ENCODE assay signal across 8 cellular contexts in the genomic region with DNA sequence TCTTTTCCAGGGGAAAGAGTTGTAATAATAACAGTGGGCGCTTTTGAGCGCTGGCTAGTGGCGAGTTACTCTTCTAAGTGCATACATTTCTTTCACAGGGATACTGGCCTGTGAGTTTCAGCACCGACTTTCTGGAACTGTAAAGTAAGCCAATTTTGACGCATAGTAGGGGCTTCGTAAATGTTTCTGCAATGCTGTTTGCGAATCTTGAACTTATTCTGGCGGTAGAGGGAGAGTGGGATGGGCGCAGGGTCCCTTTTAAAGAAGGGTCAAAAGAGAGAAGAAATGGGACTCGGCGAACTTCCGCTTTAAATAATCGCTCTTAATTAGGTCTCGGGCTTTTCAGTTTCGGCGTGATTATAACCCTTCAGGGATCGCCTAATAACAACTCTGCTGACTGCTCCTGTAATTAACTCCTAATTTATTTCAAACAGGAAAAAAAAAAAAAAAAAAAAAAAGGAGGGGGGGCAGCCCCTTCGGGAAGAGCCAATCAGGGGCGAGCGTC. TPM values are rescaled to one million over a fixed set of nuclear protein-coding genes. Genes with fewer than 3 reads are reported as not detected.
DNase-seq lines count a peak whose midpoint lies in the region; ATAC-seq and TF ChIP-seq lines count a peak whose summit lies in the region.

No MANE protein-coding gene starts in this region.

- H3K4me3 ChIP-seq in AG09309 (ENCODE audit: control insufficient read depth, low read depth, low read length) (peak overlapping the region; percentile 62), duodenal mucosa (ENCODE audit: low read depth in 1 of 2, low read length in 2 of 2) (peak overlapping the region; percentile 71)
- H3K4me3 ChIP-seq in naive thymus-derived CD4-positive, alpha-beta T cell (ENCODE audit: low read length), result no peak overlapping the region

- DNase-seq in AG09309 (ENCODE audit: low read depth) (no peak), NCI-H460 (ENCODE audit: extremely low read depth, low read depth) (peak; percentile 33), NCI-H345 (lab: John Stamatoyannopoulos, UW) (no peak), NCI-H1436 treated with DMSO at 0.1 percent for 48 hours (lab: John Stamatoyannopoulos, UW) (no peak), NCI-H2107 (lab: John Stamatoyannopoulos, UW) (no peak), GM10266 (ENCODE audit: extremely low spot score) (no peak)
- no peak for DNase-seq in naive thymus-derived CD4-positive, alpha-beta T cell

- peaks cover 0 to 12% (median 2%) of the 10 kb centered on the region in 5 donors for H3K36me3 Mint-ChIP-seq in naive thymus-derived CD4-positive, alpha-beta T cell

- H3K36me3 ChIP-seq in duodenal mucosa (ENCODE audit: control insufficient read depth in 1 of 2, insufficient read depth in 2 of 2, low read length in 2 of 2), result no peaks in the 10 kb centered on the region
- H3K36me3 ChIP-seq in naive thymus-derived CD4-positive, alpha-beta T cell (ENCODE audit: control insufficient read depth in 2 of 3, insufficient read depth in 3 of 3, low read length in 3 of 3), result no peaks in the 10 kb centered on the region

- intact Hi-C loops in naive thymus-derived CD4-positive, alpha-beta T cell (cut with micrococcal nuclease), result loop anchor here in 1 of 2 donors (5.0 kb wide), 1 partner anchor 1487 kb away; a partner anchor contains a TSS

- ATAC-seq in naive thymus-derived CD4-positive, alpha-beta T cell, result no peak

- TF ChIP-seq CTCF in AG09309 (IDR thresholded peaks at IDR 0.05; ENCODE audit: control insufficient read depth, insufficient read depth, low read depth, low read length, missing control alignments) (no peak), GM10266 (IDR thresholded peaks at IDR 0.05; ENCODE audit: control insufficient read depth, insufficient read depth, low read depth, missing control alignments) (no peak)

- H3K9ac ChIP-seq in duodenal mucosa (ENCODE audit: low read depth in 1 of 2, low read length in 2 of 2), result peak overlapping the region; percentile 21 to 45

- H3K27ac Mint-ChIP-seq in naive thymus-derived CD4-positive, alpha-beta T cell, result peak overlapping the region in 1 of 9 donors; percentile 79

- H3K9me3 Mint-ChIP-seq in naive thymus-derived CD4-positive, alpha-beta T cell, result peaks cover 0 to 14% (median 0%) of the 10 kb centered on the region in 11 donors

- no peak overlapping the region for H3K27ac ChIP-seq in duodenal mucosa (ENCODE audit: low read depth, low read length)
- no peak overlapping the region for H3K27ac ChIP-seq in naive thymus-derived CD4-positive, alpha-beta T cell (ENCODE audit: low read depth, low read length)

- peak overlapping the region; percentile 49 to 85 (median 71) for H3K4me3 Mint-ChIP-seq in naive thymus-derived CD4-positive, alpha-beta T cell

- POLR2A ChIA-PET in naive thymus-derived CD4-positive, alpha-beta T cell (lab: Charles Lee), result no interaction called here

- peaks cover 6 to 9% of the 10 kb centered on the region in 2 donors for H3K4me1 ChIP-seq in duodenal mucosa (ENCODE audit: control insufficient read depth in 1 of 2, insufficient read depth in 2 of 2, low read length in 2 of 2)
- H3K4me1 ChIP-seq in naive thymus-derived CD4-positive, alpha-beta T cell (ENCODE audit: control insufficient read depth in 2 of 2, insufficient read depth in 2 of 2, low read length in 2 of 2), result no peaks in the 10 kb centered on the region

- peaks cover 66 to 76% of the 10 kb centered on the region in 2 donors for H3K27me3 ChIP-seq in duodenal mucosa (ENCODE audit: control insufficient read depth in 1 of 2, insufficient read depth in 2 of 2, low read length in 2 of 2)
- peaks cover 0 to 27% of the 10 kb centered on the region in 2 donors for H3K27me3 ChIP-seq in naive thymus-derived CD4-positive, alpha-beta T cell (ENCODE audit: control insufficient read depth in 2 of 2, insufficient read depth in 2 of 2, low read length in 2 of 2)

- peaks cover 4 to 33% (median 16%) of the 10 kb centered on the region in 7 donors for H3K4me1 Mint-ChIP-seq in naive thymus-derived CD4-positive, alpha-beta T cell

- CTCF ChIA-PET in naive thymus-derived CD4-positive, alpha-beta T cell (lab: Charles Lee), result no interaction called here

- H3K9me3 ChIP-seq in duodenal mucosa (ENCODE audit: control insufficient read depth in 1 of 2, low read length in 2 of 2), result no peaks in the 10 kb centered on the region
- no peaks in the 10 kb centered on the region for H3K9me3 ChIP-seq in naive thymus-derived CD4-positive, alpha-beta T cell (ENCODE audit: control insufficient read depth in 2 of 3, low read length in 3 of 3)

- H3K27me3 Mint-ChIP-seq in naive thymus-derived CD4-positive, alpha-beta T cell, result peaks cover 81 to 90% (median 84%) of the 10 kb centered on the region in 5 donors

RNA-seq across cellular contexts. Expression of a gene that starts 0.4 kb away (rescaled TPM):
- 11.7 TPM in 2 replicates for total RNA-seq in NCI-H460 (2014; rRNA removed; shearing (Covaris generic))
- polyA plus RNA-seq in NCI-H460 (2014; cell fraction: nucleus; rRNA removed), result 12.1 and 21.4 TPM in 2 replicates
- not detected for total RNA-seq in naive thymus-derived CD4-positive, alpha-beta T cell
- polyA plus RNA-seq in naive thymus-derived CD4-positive, alpha-beta T cell, result not detected

Comparison
In these comparisons a context has a peak if more than half of its experiments do, and no peak if none do; other contexts are left out.
1. RNA of a gene that starts 0.4 kb away (total RNA-seq): 11.7 TPM in NCI-H460; not detected in naive thymus-derived CD4-positive, alpha-beta T cell; every median in the first group is over 10 times any median in the second.